In the genomic region with DNA sequence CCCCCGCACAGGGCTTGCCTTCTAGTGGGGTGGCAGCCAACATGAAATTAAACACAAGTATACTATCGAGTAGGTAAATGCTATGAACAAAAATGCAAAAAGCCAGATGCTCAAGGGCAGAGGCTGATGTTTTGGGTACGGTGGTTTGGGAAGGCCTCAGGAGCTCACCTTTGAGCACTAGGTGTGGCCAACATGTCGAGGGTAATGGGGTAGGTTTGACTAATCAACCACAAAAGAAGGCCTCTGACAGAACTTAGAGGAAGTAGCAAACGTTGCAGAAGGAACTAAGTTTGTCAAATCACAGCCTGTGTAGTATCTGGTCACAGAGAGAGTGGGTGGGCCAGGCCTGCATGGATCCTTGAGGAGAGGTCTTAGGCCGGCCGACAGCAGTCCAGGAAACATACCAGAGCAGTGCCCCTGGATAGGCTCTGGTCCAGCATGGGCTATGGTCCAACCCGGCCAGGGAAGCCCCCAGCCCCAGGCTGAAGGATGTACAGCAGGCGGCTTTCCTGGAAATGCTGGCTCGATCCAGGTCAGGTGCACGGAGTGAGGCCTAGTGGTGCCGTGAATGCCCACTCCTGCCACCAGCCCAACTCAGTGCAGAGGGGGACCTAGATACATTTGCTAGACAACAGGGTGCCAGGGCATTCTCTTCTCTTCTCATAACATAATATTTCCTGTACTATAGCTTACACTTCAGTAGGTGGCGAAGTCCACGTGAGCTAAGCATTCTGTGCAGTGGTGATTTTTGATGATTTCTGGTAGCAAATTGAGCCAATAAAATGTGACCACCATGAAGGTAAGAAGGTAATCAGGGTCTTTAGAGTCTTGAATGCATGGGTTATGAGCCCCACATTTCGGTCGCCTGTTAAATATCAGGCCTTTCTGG, we compare ENCODE assay signal across 8 cellular contexts. TPM values are rescaled to one million over a fixed set of nuclear protein-coding genes. Genes with fewer than 3 reads are reported as not detected.
A peak's percentile ranks its signal among the peaks of the same experiment; 100 is the strongest.
DNase-seq lines count a peak whose midpoint lies in the region; ATAC-seq lines count a peak whose summit lies in the region.

No MANE protein-coding gene starts in this region.

- H3K27me3 Mint-ChIP-seq in activated T-helper 1 cell treated with anti-CD3 and anti-CD28 coated beads, Interleukin-12 subunit alpha, Interleukin-12 subunit beta, Interleukin-2, Interleukin-4 antibody, amounts not matched to agents 30 ng/mL and 10 ng/mL and 1 ng/mL, durations not matched to agents 14 hours and 24 hours and 36 hours (ENCODE audit: insufficient read depth) = peaks cover 12% of the 10 kb centered on the region

- no peaks in the 10 kb centered on the region for H3K36me3 Mint-ChIP-seq in activated T-helper 1 cell treated with anti-CD3 and anti-CD28 coated beads, Interleukin-12 subunit alpha, Interleukin-12 subunit beta, Interleukin-2, Interleukin-4 antibody, amounts not matched to agents 30 ng/mL and 10 ng/mL and 1 ng/mL, durations not matched to agents 14 hours and 24 hours and 36 hours (ENCODE audit: low read depth)

- H3K9me3 ChIP-seq in muscle layer of duodenum (ENCODE audit: control insufficient read depth in 1 of 2, low read length in 2 of 2) = no peaks in the 10 kb centered on the region
- H3K9me3 ChIP-seq in MG63 = no peaks in the 10 kb centered on the region

- intact Hi-C loops in activated T-helper 1 cell treated with anti-CD3 and anti-CD28 coated beads, Interleukin-12 subunit alpha, Interleukin-12 subunit beta, Interleukin-2, Interleukin-4 antibody, amounts not matched to agents 30 ng/mL and 10 ng/mL and 1 ng/mL, durations not matched to agents 14 hours and 24 hours and 36 hours (cut with micrococcal nuclease) = loop anchor here (2.0 kb wide), 1 partner anchor 56 kb away; a partner anchor contains a TSS

- H3K4me1 ChIP-seq in muscle layer of duodenum (ENCODE audit: control insufficient read depth in 1 of 2, insufficient read depth in 2 of 2, low read length in 2 of 2) = peaks cover 0 to 1% of the 10 kb centered on the region in 2 donors

- H3K27ac Mint-ChIP-seq in activated T-helper 1 cell treated with anti-CD3 and anti-CD28 coated beads, Interleukin-12 subunit alpha, Interleukin-12 subunit beta, Interleukin-2, Interleukin-4 antibody, amounts not matched to agents 30 ng/mL and 10 ng/mL and 1 ng/mL, durations not matched to agents 14 hours and 24 hours and 36 hours = peak overlapping the region; percentile 81

- H3K4me1 Mint-ChIP-seq in activated T-helper 1 cell treated with anti-CD3 and anti-CD28 coated beads, Interleukin-12 subunit alpha, Interleukin-12 subunit beta, Interleukin-2, Interleukin-4 antibody, amounts not matched to agents 30 ng/mL and 10 ng/mL and 1 ng/mL, durations not matched to agents 14 hours and 24 hours and 36 hours (ENCODE audit: low read depth) = peaks cover 67% of the 10 kb centered on the region

- H3K4me3 ChIP-seq in muscle layer of duodenum (ENCODE audit: low read depth in 1 of 2, low read length in 2 of 2) (no peak overlapping the region), MG63 (no peak overlapping the region)

- H3K27ac ChIP-seq in muscle layer of duodenum (ENCODE audit: low read length) = peak overlapping the region; percentile 70

- ATAC-seq in GM18907 (IDR thresholded peaks at IDR 0.05; ENCODE audit: unreplicated experiment) = peak; percentile 72
- peak; percentile 67 for ATAC-seq in HG03139 (IDR thresholded peaks at IDR 0.05; ENCODE audit: unreplicated experiment)

- H3K36me3 ChIP-seq in muscle layer of duodenum (ENCODE audit: control insufficient read depth in 1 of 2, insufficient read depth in 2 of 2, low read length in 2 of 2) = no peaks in the 10 kb centered on the region
- H3K36me3 ChIP-seq in MG63 = no peaks in the 10 kb centered on the region

- no peaks in the 10 kb centered on the region for H3K9me3 Mint-ChIP-seq in activated T-helper 1 cell treated with anti-CD3 and anti-CD28 coated beads, Interleukin-12 subunit alpha, Interleukin-12 subunit beta, Interleukin-2, Interleukin-4 antibody, amounts not matched to agents 30 ng/mL and 10 ng/mL and 1 ng/mL, durations not matched to agents 14 hours and 24 hours and 36 hours

- H3K27me3 ChIP-seq in muscle layer of duodenum (ENCODE audit: low read depth, low read length) = no peaks in the 10 kb centered on the region
- H3K27me3 ChIP-seq in MG63 = no peaks in the 10 kb centered on the region

- DNase-seq in activated T-helper 1 cell treated with anti-CD3 and anti-CD28 coated beads, Interleukin-12 subunit alpha, Interleukin-12 subunit beta, Interleukin-2, Interleukin-4 antibody, amounts not matched to agents 30 ng/mL and 10 ng/mL and 1 ng/mL, durations not matched to agents 14 hours and 24 hours and 36 hours (ENCODE audit: low spot score) = peak; percentile 48
- DNase-seq in NCI-H524 (lab: John Stamatoyannopoulos, UW) = no peak
- DNase-seq in NCI-H2227 (lab: John Stamatoyannopoulos, UW; ENCODE audit: unreplicated experiment) = no peak
- DNase-seq in GM19240 (ENCODE audit: insufficient read length, low spot score) = no peak
- DNase-seq in MG63 = no peak

- H3K4me3 Mint-ChIP-seq in activated T-helper 1 cell treated with anti-CD3 and anti-CD28 coated beads, Interleukin-12 subunit alpha, Interleukin-12 subunit beta, Interleukin-2, Interleukin-4 antibody, amounts not matched to agents 30 ng/mL and 10 ng/mL and 1 ng/mL, durations not matched to agents 14 hours and 24 hours and 36 hours = peak overlapping the region; percentile 54

RNA-seq across cellular contexts. Expression of a gene that starts 56.3 kb away (rescaled TPM):
- 1.2 and 1.3 TPM in 2 replicates for total RNA-seq in activated T-helper 1 cell treated with anti-CD3 and anti-CD28 coated beads, Interleukin-12 subunit alpha, Interleukin-12 subunit beta, Interleukin-2, Interleukin-4 antibody, amounts not matched to agents 30 ng/mL and 10 ng/mL and 1 ng/mL, durations not matched to agents 14 hours and 24 hours and 36 hours
- not detected in 2 replicates for total RNA-seq in MG63 (2014; rRNA removed; shearing (Covaris generic); ENCODE audit: low replicate concordance)
